8 cellular contexts compared by ENCODE assay signal in genomic region chr6:57324538-57324937, GRCh38. TPM values are rescaled to one million over a fixed set of nuclear protein-coding genes. Genes with fewer than 3 reads are reported as not detected.
DNase-seq lines count a peak whose midpoint lies in the region; ATAC-seq and FAIRE-seq lines count a peak whose summit lies in the region.

No MANE protein-coding gene starts in this region.

- H3K4me1 ChIP-seq in small intestine (ENCODE audit: control insufficient read depth in 2 of 2, insufficient read depth in 1 of 2, low read depth in 1 of 2, low read length in 1 of 2) (no peaks in the 10 kb centered on the region), aorta (ENCODE audit: control insufficient read depth in 1 of 2, insufficient read depth in 2 of 2, low read length in 2 of 2) (no peaks in the 10 kb centered on the region)

- ATAC-seq in aorta (ENCODE audit: low FRiP score): no peak

- H3K36me3 ChIP-seq in small intestine (ENCODE audit: control insufficient read depth in 2 of 2, insufficient read depth in 2 of 2, low read length in 2 of 2) (peaks cover 5 to 7% of the 10 kb centered on the region in 2 donors), aorta (ENCODE audit: control insufficient read depth in 1 of 2, insufficient read depth in 2 of 2, low read length in 1 of 2) (peaks cover 3 to 5% of the 10 kb centered on the region in 2 donors)

- H3K27me3 ChIP-seq in small intestine (ENCODE audit: control insufficient read depth in 2 of 2, insufficient read depth in 2 of 2, low read length in 2 of 2) (no peaks in the 10 kb centered on the region), aorta (ENCODE audit: control insufficient read depth in 1 of 2, insufficient read depth in 2 of 2, low read length in 1 of 2) (no peaks in the 10 kb centered on the region)

- peak; percentile 88 for FAIRE-seq in small intestine (lab: Jason Lieb, UNC)

- intact Hi-C loops in aorta (cut with DNase I): loop anchor here in 1 of 2 donors (5.0 kb wide), 1 partner anchor 422 kb away; no protein-coding TSS in a partner anchor

- 0 to 17% (median 11%) methylated on average over 1 of the region's 1 CpG for WGBS in small intestine, 3 donors
- 0 to 3% methylated on average over 1 of the region's 1 CpG for WGBS in aorta, 2 donors

- H3K27ac ChIP-seq in small intestine (ENCODE audit: low read depth in 1 of 2, low read length in 1 of 2) (no peak overlapping the region), aorta (ENCODE audit: low read depth in 1 of 2, low read length in 2 of 2) (no peak overlapping the region)

- DNase-seq in NCI-H510A treated with DMSO at 0.1 percent for 48 hours (lab: John Stamatoyannopoulos, UW) (peak; percentile 65), NCI-H510A (lab: John Stamatoyannopoulos, UW) (no peak), NCI-H2227 (lab: John Stamatoyannopoulos, UW; ENCODE audit: unreplicated experiment) (peak; percentile 10), dermis blood vessel endothelial cell (peak; percentile 40), small intestine (no peak), NCI-H82 (lab: John Stamatoyannopoulos, UW) (no peak), aorta (no peak)
- no peak for DNase-seq in NK-92 treated with Interleukin-12 subunit alpha and Interleukin-12 subunit beta, amount 100 ng/mL, for 24 hours (lab: John Stamatoyannopoulos, UW)

- no peak overlapping the region for H3K4me3 ChIP-seq in small intestine (ENCODE audit: low read depth in 1 of 2, low read length in 2 of 2)
- no peak overlapping the region for H3K4me3 ChIP-seq in aorta (ENCODE audit: low read length in 2 of 2)

- H3K9me3 ChIP-seq in small intestine (ENCODE audit: control insufficient read depth, low read depth): no peaks in the 10 kb centered on the region
- H3K9me3 ChIP-seq in aorta (ENCODE audit: control insufficient read depth, low read length): peaks cover 3% of the 10 kb centered on the region

RNA-seq across cellular contexts. Expression of gene PRIM2, which starts 7.1 kb away (rescaled TPM):
- 16.2 and 22.4 TPM in 2 replicates for total RNA-seq in dermis blood vessel endothelial cell
- polyA plus RNA-seq in small intestine: 1 to 10 TPM; 2.7 to 8.2 (median 3.6) TPM
- 10 to 100 TPM in 1 of 2 donors, 1 to 10 TPM in 1; 9.3 to 12.3 TPM for total RNA-seq in aorta
- polyA plus RNA-seq in aorta: 1 to 10 TPM; 2.8 to 4.9 TPM

Comparison
In these comparisons a context has a peak if more than half of its experiments do, and no peak if none do; other contexts are left out.
1. DNase-seq: peak in NCI-H510A treated with DMSO at 0.1 percent for 48 hours (single experiment), NCI-H2227 (single experiment) and dermis blood vessel endothelial cell (single experiment); none in NCI-H510A (single experiment), small intestine (single experiment), NCI-H82 (single experiment), NK-92 treated with Interleukin-12 subunit alpha and Interleukin-12 subunit beta, amount 100 ng/mL, for 24 hours (single experiment) and aorta (0 of 2).